28 cellular contexts compared by ENCODE assay signal in the genomic region with DNA sequence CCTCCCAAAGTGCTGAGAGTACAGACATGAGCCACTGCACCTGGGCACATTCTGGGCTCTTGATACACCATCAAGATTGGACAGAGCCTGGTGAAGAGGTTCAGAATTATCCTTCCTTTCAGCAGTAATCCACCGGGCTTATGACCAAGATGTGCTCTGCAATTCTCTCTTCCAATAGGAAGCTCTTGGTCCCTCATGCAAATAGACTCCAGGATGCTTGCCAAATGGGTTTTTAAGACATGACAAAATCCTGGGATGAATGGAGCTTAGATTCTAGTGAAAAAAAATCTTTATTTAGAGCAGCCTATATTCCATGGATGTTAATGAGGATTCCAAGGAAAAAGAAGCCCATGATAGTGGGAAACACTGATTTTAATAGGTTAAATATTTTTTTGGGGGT.
"Had no signal": no experiment of that assay in that cellular context is flagged by ENCODE, and none has a peak within 500 bp of the region (broad histone marks: within the 10 kb centered on the region; RNA-seq: fewer than 3 reads in every experiment).

No MANE protein-coding gene starts in this region.

- FAIRE-seq: islet of Langerhans, kidney had no signal

- H3K36me3 ChIP-seq: left lung, lower lobe of right lung, ovary, right atrium auricular region, right lobe of liver, thyroid gland, transverse colon, upper lobe of left lung, vagina had no signal

- DNase-seq: immature natural killer cell; kidney; left colon; left lung; lower lobe of right lung; mammary epithelial cell; mesendoderm; mucosa of descending colon; naive thymus-derived CD4-positive, alpha-beta T cell; ovary; right lobe of liver; stimulated activated CD4-positive, alpha-beta T cell treated with anti-CD3 and anti-CD28 coated beads, Interleukin-1b, Interleukin-23, amount 100 ng/mL, for 48 hours; stimulated activated CD4-positive, alpha-beta T cell treated with anti-CD3 and anti-CD28 coated beads, Interleukin-2, amount 100 ng/mL, for 48 hours; stimulated activated CD4-positive, alpha-beta T cell treated with anti-CD3 and anti-CD28 coated beads, Interleukin-4, amount 100 ng/mL, for 4 hours; stimulated activated CD8-positive, alpha-beta memory T cell treated with anti-CD3 and anti-CD28 coated beads, Interleukin-4, amount 100 ng/mL, for 48 hours; stimulated activated naive CD4-positive, alpha-beta T cell treated with Interleukin-2 at 50 U/mL for 16 hours; stimulated activated naive CD8-positive, alpha-beta T cell treated with anti-CD3 and anti-CD28 coated beads, Interleukin-15, amount 100 ng/mL, for 72 hours; substantia nigra; testis; thyroid gland; transverse colon; upper lobe of left lung had no signal

- H3K27me3 ChIP-seq: ovary, right atrium auricular region, right lobe of liver, testis, thyroid gland, upper lobe of left lung, vagina had no signal

- H3K4me3 ChIP-seq: left lung, lower lobe of right lung, mucosa of descending colon, ovary, right atrium auricular region, right lobe of liver, smooth muscle cell, testis, thyroid gland, transverse colon, upper lobe of left lung, vagina had no signal

- ATAC-seq: left colon; left lung; lower lobe of right lung; mucosa of descending colon; naive thymus-derived CD4-positive, alpha-beta T cell; natural killer cell treated with Interleukin-12 subunit alpha and Interleukin-12 subunit beta and Interleukin-15 and Interleukin-18, amount 100 ng/mL, for 72 hours; right lobe of liver; stimulated activated memory B cell treated with anti-CD40 and anti-IgM and Interleukin-4, amounts not matched to agents 10 μg/mL and 1 μg/mL and 100 μg/mL, for 72 hours; stimulated activated naive CD8-positive, alpha-beta T cell treated with anti-CD3 and anti-CD28 coated beads, Interleukin-15, amount 100 ng/mL, for 72 hours had no signal
